In genomic region chr21:34923626-34924025, GRCh38 we compare ENCODE assay signal across 18 cellular contexts.
DNase-seq lines count a peak whose midpoint lies in the region; TF ChIP-seq lines count a peak whose summit lies in the region.
"Had no signal": no experiment of that assay in that cellular context is flagged by ENCODE, and none has a peak within 500 bp of the region (broad histone marks: within the 10 kb centered on the region; RNA-seq: fewer than 3 reads in every experiment).

No MANE protein-coding gene starts in this region.

- H3K27ac ChIP-seq in BLaER1 = peak overlapping the region; percentile 64

- H3K9me3 Mint-ChIP-seq in T-helper 2 cell treated with Interferon-gamma antibody and Interleukin-4, amounts not matched to agents 5 μg/mL and 100 μg/mL, for 36 hours = no peaks in the 10 kb centered on the region
- peaks cover 0 to 1% (median 0%) of the 10 kb centered on the region in 6 donors for H3K9me3 Mint-ChIP-seq in immature natural killer cell
- H3K9me3 Mint-ChIP-seq in endothelial cell (ENCODE audit: unreplicated experiment) = no peaks in the 10 kb centered on the region

- H3K9ac ChIP-seq in BLaER1 (no peak overlapping the region; the same call in 1 of the 2 replicates), Loucy (ENCODE audit: low read depth, low read length, poor library complexity, severe bottlenecking) (no peak overlapping the region)

- H3K36me3 Mint-ChIP-seq in T-helper 2 cell treated with Interferon-gamma antibody and Interleukin-4, amounts not matched to agents 5 μg/mL and 100 μg/mL, for 36 hours (ENCODE audit: low read depth) = peaks cover 54% of the 10 kb centered on the region
- peaks cover 3 to 16% (median 7%) of the 10 kb centered on the region in 3 donors for H3K36me3 Mint-ChIP-seq in immature natural killer cell
- H3K36me3 Mint-ChIP-seq in endothelial cell (ENCODE audit: low read depth, unreplicated experiment) = no peaks in the 10 kb centered on the region

- H3K4me2 ChIP-seq in BLaER1 (peak overlapping the region; percentile 63), Loucy (ENCODE audit: low read depth, low read length, poor library complexity, severe bottlenecking) (peak overlapping the region; percentile 47)

- no peaks in the 10 kb centered on the region for H3K9me2 ChIP-seq in Loucy (replicated peaks; ENCODE audit: low read depth, low read length)

- H3K36me3 ChIP-seq in BLaER1 = peaks cover 62% of the 10 kb centered on the region
- peaks cover 59% of the 10 kb centered on the region for H3K36me3 ChIP-seq in Loucy (ENCODE audit: insufficient read depth, low read length)

- H3K4me3 ChIP-seq in BLaER1 (no peak overlapping the region), Loucy (ENCODE audit: low read length, poor library complexity, severe bottlenecking) (no peak overlapping the region)

- no peaks in the 10 kb centered on the region for H3F3A ChIP-seq in Loucy (ENCODE audit: low read depth)

- H3K9me3 ChIP-seq in BLaER1 (no peaks in the 10 kb centered on the region), Loucy (ENCODE audit: insufficient read depth, low read depth, low read length) (no peaks in the 10 kb centered on the region)
- H3K9me3 ChIP-seq: Caco-2 had no signal

- H3K4me3 Mint-ChIP-seq in T-helper 2 cell treated with Interferon-gamma antibody and Interleukin-4, amounts not matched to agents 5 μg/mL and 100 μg/mL, for 36 hours = no peak overlapping the region
- H3K4me3 Mint-ChIP-seq in immature natural killer cell = peak overlapping the region in 1 of 5 donors; percentile 0
- no peak overlapping the region for H3K4me3 Mint-ChIP-seq in endothelial cell (ENCODE audit: unreplicated experiment)

- no peak for TF ChIP-seq CTCF in Loucy (conservative IDR thresholded peaks at IDR 0.05; ENCODE audit: low read length)
- TF ChIP-seq CTCF in endothelial cell (IDR thresholded peaks at IDR 0.05; ENCODE audit: unreplicated experiment) = no peak

- peaks cover 99% of the 10 kb centered on the region for H3K79me2 ChIP-seq in Loucy (ENCODE audit: insufficient read depth, low read length)

- H3K4me1 Mint-ChIP-seq in T-helper 2 cell treated with Interferon-gamma antibody and Interleukin-4, amounts not matched to agents 5 μg/mL and 100 μg/mL, for 36 hours (ENCODE audit: low read depth) = peaks cover 48% of the 10 kb centered on the region
- H3K4me1 Mint-ChIP-seq in immature natural killer cell = peaks cover 60 to 79% of the 10 kb centered on the region in 2 donors
- peaks cover 21% of the 10 kb centered on the region for H3K4me1 Mint-ChIP-seq in endothelial cell (ENCODE audit: unreplicated experiment)

- H3K27me3 ChIP-seq in BLaER1 (no peaks in the 10 kb centered on the region), Loucy (ENCODE audit: insufficient read depth, low read length, poor library complexity, severe bottlenecking) (no peaks in the 10 kb centered on the region)

- H3K27me3 Mint-ChIP-seq in T-helper 2 cell treated with Interferon-gamma antibody and Interleukin-4, amounts not matched to agents 5 μg/mL and 100 μg/mL, for 36 hours (ENCODE audit: low read depth) = no peaks in the 10 kb centered on the region
- H3K27me3 Mint-ChIP-seq in immature natural killer cell (ENCODE audit: low read depth in 3 of 3) = no peaks in the 10 kb centered on the region
- peaks cover 1% of the 10 kb centered on the region for H3K27me3 Mint-ChIP-seq in endothelial cell (ENCODE audit: unreplicated experiment)

- no peak for DNase-seq in T-helper 2 cell treated with Interferon-gamma antibody and Interleukin-4, amounts not matched to agents 5 μg/mL and 100 μg/mL, for 36 hours (ENCODE audit: low spot score)
- no peak for DNase-seq in T-helper 2 cell
- DNase-seq in immature natural killer cell = no peak
- no peak for DNase-seq in NK-92 (lab: John Stamatoyannopoulos, UW; ENCODE audit: unreplicated experiment)
- no peak for DNase-seq in NCI-H2029 (lab: John Stamatoyannopoulos, UW)
- no peak for DNase-seq in endothelial cell (ENCODE audit: low spot score)
- DNase-seq: 8988T, Caco-2, DMS153, KBM-7, NCI-H1092 treated with DMSO at 0.1 percent for 48 hours, NCI-H1694, NCI-H2107, NCI-H2227 treated with DMSO at 0.1 percent for 48 hours, NCI-H524, Right ventricle myocardium superior had no signal

- H4K20me1 ChIP-seq in BLaER1 = peaks cover 93% of the 10 kb centered on the region
- H4K20me1 ChIP-seq in Loucy (ENCODE audit: insufficient read depth, low read length, poor library complexity, severe bottlenecking) = peaks cover 70% of the 10 kb centered on the region

- H3K4me1 ChIP-seq in BLaER1 (peaks cover 100% of the 10 kb centered on the region), Loucy (ENCODE audit: insufficient read depth, low read length, poor library complexity, severe bottlenecking) (peaks cover 50% of the 10 kb centered on the region)

- H2AFZ ChIP-seq in Loucy (ENCODE audit: low read length) = no peak overlapping the region

- H3K27ac Mint-ChIP-seq in T-helper 2 cell treated with Interferon-gamma antibody and Interleukin-4, amounts not matched to agents 5 μg/mL and 100 μg/mL, for 36 hours = peak overlapping the region; percentile 9
- H3K27ac Mint-ChIP-seq in immature natural killer cell (peak overlapping the region in 4 of 6 donors; percentile 9 to 32 (median 12)), endothelial cell (ENCODE audit: unreplicated experiment) (no peak overlapping the region)
